Comparison of ENCODE assay signal across 1 cellular context in the genomic region with DNA sequence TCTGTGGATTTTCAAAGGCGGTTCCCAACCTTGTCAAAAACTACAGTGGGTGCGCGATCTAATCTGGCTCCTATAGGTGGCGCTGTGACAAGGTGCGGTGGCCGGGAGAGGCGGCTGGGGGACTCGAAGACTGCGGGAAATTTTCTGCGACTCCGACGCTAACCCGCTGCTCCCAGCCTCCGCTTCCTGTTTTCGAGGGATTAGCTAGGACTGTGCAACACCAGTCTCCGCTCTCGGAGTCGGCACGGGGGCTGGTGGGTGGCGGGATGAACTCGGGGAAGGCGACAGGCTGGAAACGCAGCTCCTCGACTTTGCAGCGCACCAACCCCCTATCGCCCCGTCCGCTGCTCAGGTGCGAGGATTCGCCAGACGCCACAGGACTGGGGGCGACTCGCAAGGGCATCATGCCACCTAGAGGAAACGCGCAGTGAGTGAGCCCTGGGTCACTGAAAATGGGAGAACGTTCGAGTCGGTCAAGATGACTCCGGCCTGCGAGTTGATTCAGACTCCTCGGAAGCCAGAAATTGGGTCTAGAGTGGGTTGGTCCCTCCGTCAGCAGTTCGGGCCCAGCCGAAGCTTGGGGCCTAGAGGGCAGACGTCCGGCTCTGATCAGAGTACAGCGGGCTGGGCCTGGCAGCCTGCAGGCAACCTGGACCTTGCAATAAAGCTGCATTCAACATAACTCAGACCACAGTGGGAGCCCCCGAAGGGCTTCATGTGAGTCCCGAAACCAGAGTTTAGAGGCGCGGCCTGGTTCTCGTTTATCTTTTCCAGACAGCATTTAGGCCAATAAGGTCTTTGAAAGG.
TF ChIP-seq lines count a peak whose summit lies in the region.

No MANE protein-coding gene starts in this region.

TF ChIP-seq in SK-N-SH, 30 proteins besides CTCF, POLR2A, EP300 and RAD21 (continued from another document):
- no peak for TF ChIP-seq GATA2 (CRISPR knock-in tag; IDR thresholded peaks at IDR 0.05)
TF ChIP-seq in SK-N-SH: peak in this region for 0.
